In the genomic region with DNA sequence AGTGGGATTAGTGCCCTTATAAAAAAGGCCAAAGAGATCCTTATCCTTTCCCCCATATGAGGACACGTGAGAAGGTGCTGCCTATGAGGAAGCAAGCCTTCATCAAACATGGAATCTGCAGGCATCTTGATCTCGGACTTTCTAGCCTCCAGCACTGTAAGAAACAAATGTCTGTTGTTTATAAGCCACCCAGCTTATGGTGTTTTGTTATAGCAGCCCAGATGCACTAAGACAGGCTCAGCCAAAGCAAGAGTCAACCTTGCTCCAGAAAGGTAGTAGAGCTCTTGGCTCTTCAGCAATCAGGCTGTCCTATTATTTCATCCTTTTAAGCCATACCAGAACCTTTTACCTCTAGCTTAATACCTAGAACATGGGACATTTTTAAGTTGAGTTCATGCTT, we compare ENCODE assay signal across 1 cellular context.
TF ChIP-seq lines count a peak whose summit lies in the region.

No MANE protein-coding gene starts in this region.

TF ChIP-seq in K562, 482 proteins besides CTCF, POLR2A, EP300 and RAD21:
- TF ChIP-seq, protein P1, sequence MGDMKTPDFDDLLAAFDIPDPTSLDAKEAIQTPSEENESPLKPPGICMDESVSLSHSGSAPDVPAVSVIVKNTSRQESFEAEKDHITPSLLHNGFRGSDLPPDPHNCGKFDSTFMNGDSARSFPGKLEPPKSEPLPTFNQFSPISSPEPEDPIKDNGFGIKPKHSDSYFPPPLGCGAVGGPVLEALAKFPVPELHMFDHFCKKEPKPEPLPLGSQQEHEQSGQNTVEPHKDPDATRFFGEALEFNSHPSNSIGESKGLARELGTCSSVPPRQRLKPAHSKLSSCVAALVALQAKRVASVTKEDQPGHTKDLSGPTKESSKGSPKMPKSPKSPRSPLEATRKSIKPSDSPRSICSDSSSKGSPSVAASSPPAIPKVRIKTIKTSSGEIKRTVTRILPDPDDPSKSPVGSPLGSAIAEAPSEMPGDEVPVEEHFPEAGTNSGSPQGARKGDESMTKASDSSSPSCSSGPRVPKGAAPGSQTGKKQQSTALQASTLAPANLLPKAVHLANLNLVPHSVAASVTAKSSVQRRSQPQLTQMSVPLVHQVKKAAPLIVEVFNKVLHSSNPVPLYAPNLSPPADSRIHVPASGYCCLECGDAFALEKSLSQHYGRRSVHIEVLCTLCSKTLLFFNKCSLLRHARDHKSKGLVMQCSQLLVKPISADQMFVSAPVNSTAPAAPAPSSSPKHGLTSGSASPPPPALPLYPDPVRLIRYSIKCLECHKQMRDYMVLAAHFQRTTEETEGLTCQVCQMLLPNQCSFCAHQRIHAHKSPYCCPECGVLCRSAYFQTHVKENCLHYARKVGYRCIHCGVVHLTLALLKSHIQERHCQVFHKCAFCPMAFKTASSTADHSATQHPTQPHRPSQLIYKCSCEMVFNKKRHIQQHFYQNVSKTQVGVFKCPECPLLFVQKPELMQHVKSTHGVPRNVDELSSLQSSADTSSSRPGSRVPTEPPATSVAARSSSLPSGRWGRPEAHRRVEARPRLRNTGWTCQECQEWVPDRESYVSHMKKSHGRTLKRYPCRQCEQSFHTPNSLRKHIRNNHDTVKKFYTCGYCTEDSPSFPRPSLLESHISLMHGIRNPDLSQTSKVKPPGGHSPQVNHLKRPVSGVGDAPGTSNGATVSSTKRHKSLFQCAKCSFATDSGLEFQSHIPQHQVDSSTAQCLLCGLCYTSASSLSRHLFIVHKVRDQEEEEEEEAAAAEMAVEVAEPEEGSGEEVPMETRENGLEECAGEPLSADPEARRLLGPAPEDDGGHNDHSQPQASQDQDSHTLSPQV (IDR thresholded peaks at IDR 0.05), result peak; percentile 55; the same call in 1 of the 2 replicates
- TF ChIP-seq ZNF143 (CRISPR knock-in tag; IDR thresholded peaks at IDR 0.05) (no peak), SRSF1 (IDR thresholded peaks at IDR 0.05; ENCODE audit: low read depth, low read length) (no peak), NR4A1 (CRISPR knock-in tag; IDR thresholded peaks at IDR 0.05) (no peak), NR4A1 (tag; IDR thresholded peaks at IDR 0.05) (0 out of 2 replicates have a peak, but pooled peaks have one; percentile 12), ATF7 (IDR thresholded peaks at IDR 0.05) (0 out of 2 replicates have a peak, but pooled peaks have one; percentile 18), PML (IDR thresholded peaks at IDR 0.05; ENCODE audit: low read length) (no peak), ZNF12 (CRISPR knock-in tag; IDR thresholded peaks at IDR 0.05) (peak; percentile 92), ESRRB (CRISPR knock-in tag; IDR thresholded peaks at IDR 0.05; ENCODE audit: borderline replicate concordance) (0 out of 2 replicates have a peak, but pooled peaks have one; percentile 18), NFIC (IDR thresholded peaks at IDR 0.05) (no peak), MYC (IDR thresholded peaks at IDR 0.05; ENCODE audit: low read depth, low read length) (no peak), MYC (CRISPR knock-in tag; IDR thresholded peaks at IDR 0.05; ENCODE audit: borderline replicate concordance, low read depth) (no peak), JUND (IDR thresholded peaks at IDR 0.05; ENCODE audit: borderline replicate concordance, low read depth, low read length) (no peak), JUND (tag; IDR thresholded peaks at IDR 0.05; ENCODE audit: borderline replicate concordance, low read depth, low read length) (0 out of 3 replicates have a peak, but pooled peaks have one; percentile 48), BRF1 (IDR thresholded peaks at IDR 0.05; ENCODE audit: borderline replicate concordance, extremely low read depth, insufficient read length) (no peak), GATAD2B (IDR thresholded peaks at IDR 0.05; ENCODE audit: borderline replicate concordance) (no peak), HDAC6 (IDR thresholded peaks at IDR 0.05; ENCODE audit: low read depth, low read length) (no peak), ZNF77 (CRISPR knock-in tag; IDR thresholded peaks at IDR 0.05) (no peak), TOE1 (IDR thresholded peaks at IDR 0.05; ENCODE audit: borderline replicate concordance) (no peak), TOE1 (CRISPR knock-in tag; IDR thresholded peaks at IDR 0.05; ENCODE audit: borderline replicate concordance, low read depth) (no peak), SIX5 (IDR thresholded peaks at IDR 0.05; ENCODE audit: borderline replicate concordance in 1 of 2, insufficient read depth in 1 of 2, low read depth in 1 of 2, low read length in 2 of 2) (no peak), HIVEP1 (CRISPR knock-in tag; IDR thresholded peaks at IDR 0.05) (no peak), CBFB (CRISPR knock-in tag; IDR thresholded peaks at IDR 0.05) (no peak)
- TF ChIP-seq, protein P2, sequence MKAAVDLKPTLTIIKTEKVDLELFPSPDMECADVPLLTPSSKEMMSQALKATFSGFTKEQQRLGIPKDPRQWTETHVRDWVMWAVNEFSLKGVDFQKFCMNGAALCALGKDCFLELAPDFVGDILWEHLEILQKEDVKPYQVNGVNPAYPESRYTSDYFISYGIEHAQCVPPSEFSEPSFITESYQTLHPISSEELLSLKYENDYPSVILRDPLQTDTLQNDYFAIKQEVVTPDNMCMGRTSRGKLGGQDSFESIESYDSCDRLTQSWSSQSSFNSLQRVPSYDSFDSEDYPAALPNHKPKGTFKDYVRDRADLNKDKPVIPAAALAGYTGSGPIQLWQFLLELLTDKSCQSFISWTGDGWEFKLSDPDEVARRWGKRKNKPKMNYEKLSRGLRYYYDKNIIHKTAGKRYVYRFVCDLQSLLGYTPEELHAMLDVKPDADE (conservative IDR thresholded peaks at IDR 0.05; ENCODE audit: control insufficient read depth, low read depth, low read length), result no peak
